Comparison of ENCODE assay signal across 1 cellular context in the genomic region with DNA sequence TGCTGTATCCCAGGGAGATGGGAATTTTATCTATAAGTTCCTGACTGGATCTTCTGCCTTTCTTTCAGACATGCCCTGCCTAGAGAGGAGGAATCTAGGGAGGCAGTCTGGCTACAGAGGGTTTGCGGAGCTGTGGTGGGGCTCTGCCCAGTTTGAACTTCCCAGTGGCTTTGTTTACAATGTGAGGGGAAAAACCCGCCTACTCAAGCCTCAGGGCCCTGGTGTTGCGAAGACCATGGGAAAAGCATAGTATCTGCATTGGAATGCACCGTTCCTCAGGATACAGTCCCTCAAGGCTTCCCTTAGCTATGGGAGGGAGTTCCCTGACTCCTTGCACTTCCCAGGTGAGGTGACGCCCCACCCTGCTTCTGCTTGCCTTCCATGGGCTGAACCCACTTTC.
TF ChIP-seq lines count a peak whose summit lies in the region.

No MANE protein-coding gene starts in this region.

TF ChIP-seq in WTC11, 78 proteins besides CTCF, POLR2A, EP300 and RAD21 (continued from another document):
- TF ChIP-seq FOXK1 (CRISPR knock-in tag; IDR thresholded peaks at IDR 0.05) (0 out of 2 replicates have a peak, but pooled peaks have one; percentile 35), ZSCAN18 (CRISPR knock-in tag; IDR thresholded peaks at IDR 0.05) (no peak), MXD4 (CRISPR knock-in tag; IDR thresholded peaks at IDR 0.05; ENCODE audit: borderline replicate concordance) (no peak), MAX (CRISPR knock-in tag; IDR thresholded peaks at IDR 0.05) (peak; percentile 32; the same call in 1 of the 2 replicates), ZNF232 (CRISPR knock-in tag; IDR thresholded peaks at IDR 0.05) (no peak), ATF6 (CRISPR knock-in tag; IDR thresholded peaks at IDR 0.05) (no peak), ZNF219 (CRISPR knock-in tag; IDR thresholded peaks at IDR 0.05; ENCODE audit: borderline replicate concordance) (no peak), TCF7 (CRISPR knock-in tag; IDR thresholded peaks at IDR 0.05; ENCODE audit: low read depth) (no peak), ESRRA (CRISPR knock-in tag; IDR thresholded peaks at IDR 0.05; ENCODE audit: borderline replicate concordance) (no peak), SMAD3 (CRISPR knock-in tag; IDR thresholded peaks at IDR 0.05; ENCODE audit: borderline replicate concordance) (no peak), ZNF317 (CRISPR knock-in tag; IDR thresholded peaks at IDR 0.05; ENCODE audit: borderline replicate concordance, low read depth) (no peak), ZNF512 (CRISPR knock-in tag; IDR thresholded peaks at IDR 0.05; ENCODE audit: borderline replicate concordance) (no peak)
- TF ChIP-seq, protein P1, sequence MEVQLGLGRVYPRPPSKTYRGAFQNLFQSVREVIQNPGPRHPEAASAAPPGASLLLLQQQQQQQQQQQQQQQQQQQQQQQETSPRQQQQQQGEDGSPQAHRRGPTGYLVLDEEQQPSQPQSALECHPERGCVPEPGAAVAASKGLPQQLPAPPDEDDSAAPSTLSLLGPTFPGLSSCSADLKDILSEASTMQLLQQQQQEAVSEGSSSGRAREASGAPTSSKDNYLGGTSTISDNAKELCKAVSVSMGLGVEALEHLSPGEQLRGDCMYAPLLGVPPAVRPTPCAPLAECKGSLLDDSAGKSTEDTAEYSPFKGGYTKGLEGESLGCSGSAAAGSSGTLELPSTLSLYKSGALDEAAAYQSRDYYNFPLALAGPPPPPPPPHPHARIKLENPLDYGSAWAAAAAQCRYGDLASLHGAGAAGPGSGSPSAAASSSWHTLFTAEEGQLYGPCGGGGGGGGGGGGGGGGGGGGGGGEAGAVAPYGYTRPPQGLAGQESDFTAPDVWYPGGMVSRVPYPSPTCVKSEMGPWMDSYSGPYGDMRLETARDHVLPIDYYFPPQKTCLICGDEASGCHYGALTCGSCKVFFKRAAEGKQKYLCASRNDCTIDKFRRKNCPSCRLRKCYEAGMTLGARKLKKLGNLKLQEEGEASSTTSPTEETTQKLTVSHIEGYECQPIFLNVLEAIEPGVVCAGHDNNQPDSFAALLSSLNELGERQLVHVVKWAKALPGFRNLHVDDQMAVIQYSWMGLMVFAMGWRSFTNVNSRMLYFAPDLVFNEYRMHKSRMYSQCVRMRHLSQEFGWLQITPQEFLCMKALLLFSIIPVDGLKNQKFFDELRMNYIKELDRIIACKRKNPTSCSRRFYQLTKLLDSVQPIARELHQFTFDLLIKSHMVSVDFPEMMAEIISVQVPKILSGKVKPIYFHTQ (CRISPR knock-in tag; IDR thresholded peaks at IDR 0.05): no peak
